Comparison of ENCODE assay signal across 8 cellular contexts in the genomic region with DNA sequence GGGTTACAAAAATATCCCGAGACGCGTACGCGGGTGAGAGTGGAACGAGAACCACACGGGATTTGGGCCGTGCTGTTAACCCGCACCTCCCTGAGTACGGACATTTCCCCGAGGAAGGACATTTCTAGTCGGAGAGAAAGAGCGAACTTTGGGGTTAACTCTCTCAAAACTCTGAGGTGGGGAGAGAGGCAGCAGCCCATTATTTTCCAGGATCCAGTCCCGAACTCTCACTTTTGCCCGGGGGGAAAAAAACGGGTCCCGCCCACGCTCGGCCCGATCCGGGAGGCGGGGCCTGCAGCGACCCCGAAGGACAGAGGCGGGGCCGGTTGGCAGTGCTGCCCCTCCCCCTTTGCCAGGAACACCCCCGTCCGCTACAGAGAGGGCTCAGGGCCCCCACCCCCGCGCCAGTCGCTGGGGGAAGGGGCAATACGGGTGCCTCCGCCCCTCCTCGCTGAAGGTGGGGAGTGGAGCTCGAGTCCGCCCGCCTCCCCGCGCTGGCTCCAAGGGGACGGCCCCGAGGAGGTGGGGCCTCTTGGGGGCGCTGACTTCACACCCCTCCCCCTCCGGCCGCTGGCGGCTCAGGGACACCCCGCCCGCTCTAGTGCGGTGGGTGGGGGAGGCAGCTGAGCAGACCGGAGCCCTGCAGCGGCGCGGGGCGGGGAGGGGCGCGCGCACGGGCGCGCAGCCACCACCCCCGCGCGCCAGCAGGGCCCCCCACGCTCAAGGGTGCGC. TPM values are rescaled to one million over a fixed set of nuclear protein-coding genes. Genes with fewer than 3 reads are reported as not detected.
A peak's percentile ranks its signal among the peaks of the same experiment; 100 is the strongest.
DNase-seq lines count a peak whose midpoint lies in the region; ATAC-seq and TF ChIP-seq lines count a peak whose summit lies in the region.

No MANE protein-coding gene starts in this region.

- peaks cover 42% of the 10 kb centered on the region for H4K20me1 ChIP-seq in KMS-11 (ENCODE audit: insufficient read depth)

- ATAC-seq in GM21786 (IDR thresholded peaks at IDR 0.05; ENCODE audit: unreplicated experiment) (peak; percentile 57), esophagus mucosa (peak; percentile 94)
- peak; percentile 85 for ATAC-seq in activated T-cell treated with anti-CD3 and anti-CD28 coated beads, Interleukin-2, amount 50 U/mL, for 4 hours

- no peak overlapping the region for H2AFZ ChIP-seq in KMS-11 (ENCODE audit: low read depth)

- no peak for TF ChIP-seq CTCF in KMS-11 (conservative IDR thresholded peaks at IDR 0.05; ENCODE audit: low read depth, low read length)

- peak overlapping the region; percentile 99 for H3K4me2 ChIP-seq in KMS-11

- H3K4me1 Mint-ChIP-seq in activated T-cell treated with anti-CD3 and anti-CD28 coated beads, Interleukin-2, amount 50 U/mL, for 4 hours (ENCODE audit: low read depth), result peaks cover 34% of the 10 kb centered on the region

- no peaks in the 10 kb centered on the region for H3K9me3 Mint-ChIP-seq in activated T-cell treated with anti-CD3 and anti-CD28 coated beads, Interleukin-2, amount 50 U/mL, for 4 hours

- H3K27me3 Mint-ChIP-seq in activated T-cell treated with anti-CD3 and anti-CD28 coated beads, Interleukin-2, amount 50 U/mL, for 4 hours (ENCODE audit: low read depth), result no peaks in the 10 kb centered on the region

- peak overlapping the region; percentile 94 for H3K4me3 Mint-ChIP-seq in activated T-cell treated with anti-CD3 and anti-CD28 coated beads, Interleukin-2, amount 50 U/mL, for 4 hours

- H3K27ac ChIP-seq in KMS-11 (peak overlapping the region; percentile 62), muscle layer of colon (ENCODE audit: low read depth, low read length) (peak overlapping the region; percentile 79)

- peak; percentile 79 for DNase-seq in DMS79 (lab: John Stamatoyannopoulos, UW)
- DNase-seq in activated T-cell treated with anti-CD3 and anti-CD28 coated beads, Interleukin-2, amount 50 U/mL, for 4 hours, result peak; percentile 93
- DNase-seq in stimulated activated CD8-positive, alpha-beta memory T cell treated with anti-CD3 and anti-CD28 coated beads, Interleukin-4, amount 100 ng/mL, for 48 hours, result peak; percentile 96

- peak overlapping the region; percentile 97 for H3K4me3 ChIP-seq in KMS-11 (IDR thresholded peaks at IDR 0.05; ENCODE audit: insufficient read depth, low read depth, low read length)
- H3K4me3 ChIP-seq in muscle layer of colon (ENCODE audit: low read depth in 1 of 2, low read length in 2 of 2), result peak overlapping the region; percentile 66 to 92

- H3K27me3 ChIP-seq in KMS-11 (ENCODE audit: insufficient read depth, low read depth) (no peaks in the 10 kb centered on the region), muscle layer of colon (ENCODE audit: control insufficient read depth in 1 of 2, insufficient read depth in 2 of 2, low read length in 2 of 2) (no peaks in the 10 kb centered on the region)

- H3K79me2 ChIP-seq in KMS-11 (ENCODE audit: insufficient read depth, low read depth), result peaks cover 54% of the 10 kb centered on the region

- no peaks in the 10 kb centered on the region for H3K36me3 Mint-ChIP-seq in activated T-cell treated with anti-CD3 and anti-CD28 coated beads, Interleukin-2, amount 50 U/mL, for 4 hours (ENCODE audit: insufficient read depth)

- H3K4me1 ChIP-seq in KMS-11 (ENCODE audit: low read depth, poor library complexity, severe bottlenecking), result peaks cover 41% of the 10 kb centered on the region
- peaks cover 24% of the 10 kb centered on the region for H3K4me1 ChIP-seq in muscle layer of colon (ENCODE audit: insufficient read depth, low read length)

- H3K9ac ChIP-seq in KMS-11 (peak overlapping the region; percentile 63), muscle layer of colon (ENCODE audit: low read length) (peak overlapping the region; percentile 92)

- H3K36me3 ChIP-seq in KMS-11 (ENCODE audit: insufficient read depth) (no peaks in the 10 kb centered on the region), muscle layer of colon (ENCODE audit: insufficient read depth, low read length) (no peaks in the 10 kb centered on the region)

- H3K9me3 ChIP-seq in muscle layer of colon (ENCODE audit: low read length), result no peaks in the 10 kb centered on the region

TF ChIP-seq in PFSK-1, 5 proteins besides CTCF, POLR2A, EP300 and RAD21:
- peak in 1 of 2 experiments; percentile 16; a peak in 1 of 4 replicates for TF ChIP-seq REST (IDR thresholded peaks at IDR 0.05; ENCODE audit: insufficient read depth in 1 of 2, low read depth in 2 of 2, low read length in 2 of 2)
- peak; percentile 80 for TF ChIP-seq FOXP2 (optimal IDR thresholded peaks at IDR 0.05; ENCODE audit: borderline replicate concordance, extremely low read depth, extremely low read length, insufficient read depth)
- no peak for TF ChIP-seq TAF1 (IDR thresholded peaks at IDR 0.05; ENCODE audit: borderline replicate concordance, insufficient read depth, low read length)
- peak; percentile 23; the same call in 1 of the 2 replicates for TF ChIP-seq POLR2AphosphoS5 (IDR thresholded peaks at IDR 0.05; ENCODE audit: low read depth, low read length)

RNA-seq across cellular contexts. Expression of gene NUCKS1, which starts 0.7 kb away (rescaled TPM):
- 76.6 TPM for polyA plus RNA-seq in PFSK-1 (2012; ENCODE audit: insufficient read length, low read depth)
- total RNA-seq in activated T-cell treated with anti-CD3 and anti-CD28 coated beads, Interleukin-2, amount 50 U/mL, for 4 hours, result 100 to 1,000 TPM in 1 of 3 donors, 10 to 100 TPM in 2; 84.5 to 107 (median 93.4) TPM
- 99.3 TPM for total RNA-seq in esophagus mucosa

RNA-seq across cellular contexts. Expression of gene RAB29, which starts 26.0 kb away (rescaled TPM):
- 20.0 TPM for polyA plus RNA-seq in PFSK-1 (2012; ENCODE audit: insufficient read length, low read depth)
- total RNA-seq in activated T-cell treated with anti-CD3 and anti-CD28 coated beads, Interleukin-2, amount 50 U/mL, for 4 hours, result 10 to 100 TPM; 14.6 to 23.0 (median 19.0) TPM
- 7.0 TPM for total RNA-seq in esophagus mucosa

Comparison
In these comparisons a context has a peak if more than half of its experiments do, and no peak if none do; other contexts are left out.
1. Peak in every context shown above with its lines: DNase-seq, ATAC-seq, H3K4me3 ChIP-seq and H3K27ac ChIP-seq.